Comparison of ENCODE assay signal across 8 cellular contexts in the genomic region with DNA sequence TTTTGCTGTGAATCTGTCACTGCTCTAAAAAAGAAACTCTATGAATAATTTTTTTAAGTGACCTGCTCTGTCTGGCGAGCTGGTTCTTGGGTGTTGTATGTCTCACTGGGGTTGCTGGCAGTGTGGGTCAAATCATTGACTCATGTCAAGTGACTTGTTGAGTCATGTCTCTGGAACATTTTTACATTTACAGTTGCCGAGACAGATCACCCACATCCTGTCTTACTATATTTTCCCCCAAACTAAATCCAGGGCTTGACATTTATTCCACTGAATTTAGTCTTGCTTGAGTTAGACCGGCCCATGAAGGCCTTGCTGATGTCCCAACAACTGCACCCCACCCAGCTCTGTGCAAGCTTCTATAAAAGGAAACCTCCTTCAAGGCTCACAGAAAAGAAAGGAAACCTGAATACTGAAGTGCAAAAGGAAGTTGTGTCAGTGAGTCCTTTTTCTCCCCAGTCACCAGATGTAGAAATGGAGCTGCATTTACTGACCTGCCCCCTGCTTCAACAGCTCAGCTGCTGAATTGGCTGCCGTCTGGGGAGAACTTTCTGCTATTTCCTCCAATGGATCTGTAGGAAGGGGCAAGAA.
DNase-seq lines count a peak whose midpoint lies in the region; ATAC-seq and FAIRE-seq lines count a peak whose summit lies in the region.

No MANE protein-coding gene starts in this region.

- DNase-seq in stimulated activated CD4-positive, alpha-beta T cell treated with anti-CD3 and anti-CD28 coated beads, Interleukin-15, amount 100 ng/mL, for 24 hours = peak; percentile 39
- no peak for DNase-seq in stimulated activated CD4-positive, alpha-beta T cell treated with anti-CD3 and anti-CD28 coated beads, Interleukin-4, amount 100 ng/mL, for 24 hours
- DNase-seq in RCC 7860 (ENCODE audit: low spot score) = peak; percentile 96
- peak; percentile 96 for DNase-seq in fibroblast of gingiva (ENCODE audit: low read depth)
- DNase-seq in middle frontal gyrus (ENCODE audit: extremely low spot score, low spot score) = no peak
- DNase-seq in NCI-H128 (lab: John Stamatoyannopoulos, UW; ENCODE audit: unreplicated experiment) = no peak

- no peak overlapping the region for H3K9ac ChIP-seq in subcutaneous abdominal adipose tissue (ENCODE audit: low read length in 5 of 5)

- no peak overlapping the region for H3K4me3 ChIP-seq in subcutaneous abdominal adipose tissue (ENCODE audit: low read depth in 1 of 5, low read length in 5 of 5)

- peaks cover 30 to 88% (median 56%) of the 10 kb centered on the region in 5 donors for H3K36me3 ChIP-seq in subcutaneous abdominal adipose tissue (ENCODE audit: control insufficient read depth in 5 of 5, insufficient read depth in 5 of 5, low read length in 5 of 5)

- peak overlapping the region; percentile 56 for H3K27ac ChIP-seq in subcutaneous abdominal adipose tissue (ENCODE audit: low read depth, low read length)

- peak; percentile 95 for ATAC-seq in HG02938 (IDR thresholded peaks at IDR 0.05; ENCODE audit: unreplicated experiment)

- H3K27me3 ChIP-seq in subcutaneous abdominal adipose tissue (ENCODE audit: control insufficient read depth in 5 of 5, insufficient read depth in 4 of 5, low read length in 5 of 5) = no peaks in the 10 kb centered on the region

- peaks cover 0 to 24% (median 17%) of the 10 kb centered on the region in 5 donors for H3K4me1 ChIP-seq in subcutaneous abdominal adipose tissue (ENCODE audit: control insufficient read depth in 5 of 5, insufficient read depth in 5 of 5, low read length in 5 of 5)

- no peaks in the 10 kb centered on the region for H3K9me3 ChIP-seq in subcutaneous abdominal adipose tissue (ENCODE audit: control insufficient read depth in 5 of 5, low read length in 5 of 5)

- peak; percentile 99 for FAIRE-seq in RCC 7860 (lab: Jason Lieb, UNC)

Comparison
In these comparisons a context has a peak if more than half of its experiments do, and no peak if none do; other contexts are left out.
1. DNase-seq: peak in stimulated activated CD4-positive, alpha-beta T cell treated with anti-CD3 and anti-CD28 coated beads, Interleukin-15, amount 100 ng/mL, for 24 hours (single experiment), RCC 7860 (single experiment) and fibroblast of gingiva (single experiment); none in stimulated activated CD4-positive, alpha-beta T cell treated with anti-CD3 and anti-CD28 coated beads, Interleukin-4, amount 100 ng/mL, for 24 hours (single experiment), middle frontal gyrus (single experiment) and NCI-H128 (single experiment).